ENCODE assay signal across 7 cellular contexts in genomic region chr14:83463500-83464098, GRCh38.
DNase-seq lines count a peak whose midpoint lies in the region; ATAC-seq lines count a peak whose summit lies in the region.

No MANE protein-coding gene starts in this region.

- peak; percentile 1 for DNase-seq in GDM1 (lab: John Stamatoyannopoulos, UW)
- peak; percentile 47 for DNase-seq in NOMO-1 treated with DMSO at 0.1 percent for 48 hours (lab: John Stamatoyannopoulos, UW; ENCODE audit: unreplicated experiment)
- DNase-seq in dermis blood vessel endothelial cell, result peak; percentile 2
- DNase-seq in mucosa of gallbladder (ENCODE audit: low spot score), result peak; percentile 11
- DNase-seq in cortex of kidney (lab: John Stamatoyannopoulos, UW), result no peak

- ATAC-seq in HG03342 (IDR thresholded peaks at IDR 0.05; ENCODE audit: unreplicated experiment) (peak; percentile 72), HG03378 (IDR thresholded peaks at IDR 0.05; ENCODE audit: unreplicated experiment) (no peak)
